In genomic region chr14:38079268-38079667, GRCh38 we compare ENCODE assay signal across 11 cellular contexts.
DNase-seq lines count a peak whose midpoint lies in the region; ATAC-seq, FAIRE-seq and TF ChIP-seq lines count a peak whose summit lies in the region.
"Had no signal": no experiment of that assay in that cellular context is flagged by ENCODE, and none has a peak within 500 bp of the region (broad histone marks: within the 10 kb centered on the region; RNA-seq: fewer than 3 reads in every experiment).

No MANE protein-coding gene starts in this region.

- H3F3A ChIP-seq in Loucy (ENCODE audit: low read depth) = peaks cover 15% of the 10 kb centered on the region

- no peak for TF ChIP-seq CTCF in Loucy (conservative IDR thresholded peaks at IDR 0.05; ENCODE audit: low read length)

- peak overlapping the region; percentile 65 for H3K4me2 ChIP-seq in Loucy (ENCODE audit: low read depth, low read length, poor library complexity, severe bottlenecking)

- peaks cover 74% of the 10 kb centered on the region for H3K4me1 ChIP-seq in Loucy (ENCODE audit: insufficient read depth, low read length, poor library complexity, severe bottlenecking)
- H3K4me1 ChIP-seq: SJSA1 had no signal

- peak; percentile 81 for ATAC-seq in GM19468 (IDR thresholded peaks at IDR 0.05; ENCODE audit: extremely low read depth, unreplicated experiment)

- peak overlapping the region; percentile 64 for H3K9ac ChIP-seq in Loucy (ENCODE audit: low read depth, low read length, poor library complexity, severe bottlenecking)

- H3K9me2 ChIP-seq in Loucy (replicated peaks; ENCODE audit: low read depth, low read length) = no peaks in the 10 kb centered on the region

- H3K36me3 ChIP-seq in Loucy (ENCODE audit: insufficient read depth, low read length) (no peaks in the 10 kb centered on the region), MG63 (no peaks in the 10 kb centered on the region)
- H3K36me3 ChIP-seq: SJSA1 had no signal

- no peak overlapping the region for H2AFZ ChIP-seq in Loucy (ENCODE audit: low read length)

- H3K27me3 ChIP-seq in Loucy (ENCODE audit: insufficient read depth, low read length, poor library complexity, severe bottlenecking) (no peaks in the 10 kb centered on the region), MG63 (no peaks in the 10 kb centered on the region)
- H3K27me3 ChIP-seq: SJSA1 had no signal

- FAIRE-seq in islet of Langerhans (lab: Jason Lieb, UNC) = peak; percentile 97
- FAIRE-seq: keratinocyte had no signal

- H3K9me3 ChIP-seq in Loucy (ENCODE audit: insufficient read depth, low read depth, low read length) (no peaks in the 10 kb centered on the region), MG63 (no peaks in the 10 kb centered on the region)
- H3K9me3 ChIP-seq: SJSA1 had no signal

- H4K20me1 ChIP-seq in Loucy (ENCODE audit: insufficient read depth, low read length, poor library complexity, severe bottlenecking) = no peaks in the 10 kb centered on the region

- no peaks in the 10 kb centered on the region for H3K79me2 ChIP-seq in Loucy (ENCODE audit: insufficient read depth, low read length)

- DNase-seq in DMS53 (lab: John Stamatoyannopoulos, UW) = peak; percentile 33
- DNase-seq in SKM-1 (lab: John Stamatoyannopoulos, UW; ENCODE audit: unreplicated experiment) = no peak
- no peak for DNase-seq in MG63
- no peak for DNase-seq in NCI-H774 (lab: John Stamatoyannopoulos, UW)
- no peak for DNase-seq in C1 segment of cervical spinal cord (lab: John Stamatoyannopoulos, UW)
- DNase-seq: stimulated activated CD4-positive, alpha-beta T cell treated with anti-CD3 and anti-CD28 coated beads, Interleukin-4, amount 100 ng/mL, for 1 hour had no signal

- H3K4me3 ChIP-seq in Loucy (ENCODE audit: low read length, poor library complexity, severe bottlenecking) = peak overlapping the region; percentile 41
- no peak overlapping the region for H3K4me3 ChIP-seq in MG63
- H3K4me3 ChIP-seq: SJSA1 had no signal
